In the genomic region with DNA sequence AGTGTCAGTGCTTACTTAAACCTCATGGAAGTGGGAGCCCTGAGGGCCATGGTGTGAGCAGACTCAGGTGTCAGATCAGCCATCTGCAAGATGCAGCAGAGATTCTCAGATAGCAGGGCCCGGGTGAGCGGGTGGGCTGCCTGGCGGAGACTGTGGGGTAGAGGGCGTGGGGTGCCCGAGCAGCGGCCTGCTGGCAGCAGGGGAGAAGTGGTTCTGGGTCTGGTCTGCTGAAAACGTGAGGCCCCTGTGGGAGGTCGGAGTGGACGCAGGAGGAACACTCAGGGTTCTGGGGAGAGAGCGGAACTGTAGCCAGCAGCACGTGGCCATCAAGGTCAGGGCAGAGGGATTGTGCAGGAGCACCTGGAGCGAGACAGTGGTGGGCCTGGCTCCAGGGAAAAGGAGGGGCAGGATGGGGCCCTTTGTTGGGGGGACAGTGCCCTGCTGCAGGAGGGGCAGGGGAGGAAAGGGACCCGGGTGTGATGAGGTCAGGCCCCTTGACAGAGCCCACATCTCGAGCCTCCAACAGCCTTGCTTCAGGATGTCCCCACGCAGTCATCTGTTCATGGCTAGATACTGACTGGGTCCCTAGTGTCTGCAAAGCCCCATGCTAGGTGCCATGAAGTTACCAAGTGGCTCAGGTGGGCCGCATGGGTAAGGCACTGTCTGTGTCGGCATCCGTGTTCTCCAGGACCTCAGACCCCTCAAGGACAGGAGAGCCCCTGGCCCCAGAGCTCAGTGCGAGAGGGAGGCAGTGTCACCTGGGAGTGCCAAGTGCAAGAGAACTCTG, we compare ENCODE assay signal across 1 cellular context.
TF ChIP-seq lines count a peak whose summit lies in the region.

No MANE protein-coding gene starts in this region.

TF ChIP-seq in HepG2, 621 proteins besides CTCF, POLR2A, EP300 and RAD21:
- no peak for TF ChIP-seq ZNF556 (CRISPR knock-in tag; IDR thresholded peaks at IDR 0.05; ENCODE audit: borderline replicate concordance)
- TF ChIP-seq ZBTB14 (CRISPR knock-in tag; IDR thresholded peaks at IDR 0.05) = no peak
- TF ChIP-seq MYC (CRISPR knock-in tag; IDR thresholded peaks at IDR 0.05; ENCODE audit: borderline replicate concordance) = peak; percentile 5; the same call in 1 of the 2 replicates
- peak; percentile 2 for TF ChIP-seq AGO2 (optimal IDR thresholded peaks at IDR 0.05; ENCODE audit: low read depth, low read length)
- TF ChIP-seq ZNF615 (CRISPR knock-in tag; IDR thresholded peaks at IDR 0.05; ENCODE audit: borderline replicate concordance) = no peak
TF ChIP-seq in HepG2: peak in this region for 2.
